2 cellular contexts compared by ENCODE assay signal in genomic region chr15:55461447-55461846, GRCh38.
A peak's percentile ranks its signal among the peaks of the same experiment; 100 is the strongest.
TF ChIP-seq lines count a peak whose summit lies in the region.

No MANE protein-coding gene starts in this region.

TF ChIP-seq in HepG2, 621 proteins besides CTCF, POLR2A, EP300 and RAD21:
- TF ChIP-seq ZFP90 (CRISPR knock-in tag; IDR thresholded peaks at IDR 0.05; ENCODE audit: borderline replicate concordance) = peak; percentile 99
- no peak for TF ChIP-seq ZFP62 (CRISPR knock-in tag; IDR thresholded peaks at IDR 0.05)
- TF ChIP-seq ZNF530 (CRISPR knock-in tag; IDR thresholded peaks at IDR 0.05; ENCODE audit: low read depth) = no peak
- TF ChIP-seq HCFC1 (IDR thresholded peaks at IDR 0.05; ENCODE audit: low read depth, low read length) = no peak
- no peak for TF ChIP-seq ZBTB44 (CRISPR knock-in tag; IDR thresholded peaks at IDR 0.05)

TF ChIP-seq in endothelial cell of umbilical vein, 7 proteins besides CTCF, POLR2A, EP300 and RAD21:
- TF ChIP-seq EZH2 (IDR thresholded peaks at IDR 0.05; ENCODE audit: borderline replicate concordance, low read depth, low read length, severe bottlenecking) (no peak), GATA2 (IDR thresholded peaks at IDR 0.05; ENCODE audit: insufficient read depth, insufficient read length, low read depth, low read length) (no peak), JUN (IDR thresholded peaks at IDR 0.05; ENCODE audit: borderline replicate concordance, insufficient read depth, insufficient read length, low read depth) (no peak), MAX (IDR thresholded peaks at IDR 0.05; ENCODE audit: insufficient read depth, insufficient read length) (no peak), FOS (IDR thresholded peaks at IDR 0.05; ENCODE audit: borderline replicate concordance, insufficient read depth, low read length) (no peak), POLR2AphosphoS5 (IDR thresholded peaks at IDR 0.05; ENCODE audit: insufficient read depth, low read depth, low read length) (no peak), MYC (IDR thresholded peaks at IDR 0.05; ENCODE audit: low read depth, low read length) (no peak)
